In the genomic region with DNA sequence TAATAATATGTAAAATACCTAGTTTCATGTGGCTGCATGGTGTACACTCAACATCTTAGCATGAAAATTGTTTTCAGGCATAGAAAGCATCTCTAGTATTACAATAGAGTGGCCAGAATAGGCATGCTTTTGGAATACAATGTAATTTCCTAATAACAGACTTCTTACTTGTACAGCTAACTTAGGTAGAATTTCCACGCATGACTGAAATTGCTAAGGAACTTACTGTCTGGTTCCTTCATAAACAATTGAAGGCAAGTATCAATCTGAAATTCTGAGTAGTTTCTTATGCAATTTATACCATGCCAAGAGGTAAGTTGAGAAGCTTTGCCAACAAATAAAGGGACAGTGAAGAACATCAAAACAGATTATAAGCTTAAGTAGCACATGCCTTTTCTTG, we compare ENCODE assay signal across 22 cellular contexts. TPM values are rescaled to one million over a fixed set of nuclear protein-coding genes. Genes with fewer than 3 reads are reported as not detected.
"Had no signal": no experiment of that assay in that cellular context is flagged by ENCODE, and none has a peak within 500 bp of the region (broad histone marks: within the 10 kb centered on the region; RNA-seq: fewer than 3 reads in every experiment).

No MANE protein-coding gene starts in this region.

- DNase-seq: activated CD4-positive, CD25-positive, alpha-beta regulatory T cell; activated CD8-positive, alpha-beta memory T cell treated with anti-CD3 and anti-CD28 coated beads, Interleukin-2, amount 50 U/mL, for 4 hours; activated CD8-positive, alpha-beta T cell treated with anti-CD3 and anti-CD28 coated beads, Interleukin-2, amount 10 ng/mL, durations not matched to agents 7 days and 5 days; activated effector memory CD4-positive, alpha-beta T cell treated with anti-CD3 and anti-CD28 coated beads, Interleukin-2, amount 50 U/mL, for 16 hours; activated T-cell treated with anti-CD3 and anti-CD28 coated beads, Interleukin-2, amount 50 U/mL, for 48 hours; amniotic stem cell; central memory CD4-positive, alpha-beta T cell; effector CD4-positive, alpha-beta T cell; heart right ventricle; naive thymus-derived CD4-positive, alpha-beta T cell; retina; stimulated activated CD4-positive, alpha-beta T cell treated with anti-CD3 and anti-CD28 coated beads, Interleukin-15, amount 100 ng/mL, for 24 hours; stimulated activated CD4-positive, alpha-beta T cell treated with anti-CD3 and anti-CD28 coated beads, Interleukin-4, amount 100 ng/mL, for 1 hour; stimulated activated naive B cell treated with anti-CD40 and anti-IgM and Interleukin-4, amounts not matched to agents 10 μg/mL and 1 μg/mL and 100 μg/mL, for 72 hours; T-helper 17 cell; thyroid gland had no signal

- H3K36me3 ChIP-seq: gastroesophageal sphincter, heart right ventricle, thyroid gland had no signal

- H3K27ac Mint-ChIP-seq: activated CD4-positive, alpha-beta T cell treated with anti-CD3 and anti-CD28 coated beads, Interleukin-2, amount 10 ng/mL, durations not matched to agents 24 days and 14 days; activated CD8-positive, alpha-beta T cell treated with anti-CD3 and anti-CD28 coated beads, Interleukin-2, amount 10 ng/mL, durations not matched to agents 7 days and 5 days; activated naive CD4-positive, alpha-beta T cell treated with anti-CD3 and anti-CD28 coated beads, Interleukin-2, amount 50 U/mL, for 72 hours; stimulated activated naive B cell treated with anti-CD40 and anti-IgM and Interleukin-4, amounts not matched to agents 10 μg/mL and 1 μg/mL and 100 μg/mL, for 72 hours; T-helper 17 cell had no signal

- ATAC-seq: activated CD8-positive, alpha-beta T cell treated with anti-CD3 and anti-CD28 coated beads, Interleukin-2, amount 10 ng/mL, durations not matched to agents 7 days and 5 days; activated naive CD4-positive, alpha-beta T cell treated with anti-CD3 and anti-CD28 coated beads, Interleukin-2, amount 50 U/mL, for 72 hours; gastroesophageal sphincter; heart right ventricle; naive thymus-derived CD4-positive, alpha-beta T cell; T-helper 17 cell had no signal

- H3K4me3 Mint-ChIP-seq: activated CD4-positive, alpha-beta T cell treated with anti-CD3 and anti-CD28 coated beads, Interleukin-2, amount 10 ng/mL, durations not matched to agents 24 days and 14 days; activated CD8-positive, alpha-beta T cell treated with anti-CD3 and anti-CD28 coated beads, Interleukin-2, amount 10 ng/mL, durations not matched to agents 7 days and 5 days; stimulated activated naive B cell treated with anti-CD40 and anti-IgM and Interleukin-4, amounts not matched to agents 10 μg/mL and 1 μg/mL and 100 μg/mL, for 72 hours; T-helper 17 cell had no signal

- H3K9me3 ChIP-seq: gastroesophageal sphincter, heart right ventricle, thyroid gland had no signal

- H3K4me3 ChIP-seq: coronary artery, gastroesophageal sphincter, heart right ventricle, thyroid gland had no signal

- H3K4me1 ChIP-seq: gastroesophageal sphincter, thyroid gland had no signal

- H3K36me3 Mint-ChIP-seq: stimulated activated naive B cell treated with anti-CD40 and anti-IgM and Interleukin-4, amounts not matched to agents 10 μg/mL and 1 μg/mL and 100 μg/mL, for 72 hours had no signal

- H3K27me3 ChIP-seq: gastroesophageal sphincter, heart right ventricle, thyroid gland had no signal

- H3K27ac ChIP-seq: coronary artery, gastroesophageal sphincter, thyroid gland had no signal

- FAIRE-seq: urothelium cell line had no signal

- H3K27me3 Mint-ChIP-seq: activated CD4-positive, alpha-beta T cell treated with anti-CD3 and anti-CD28 coated beads, Interleukin-2, amount 10 ng/mL, durations not matched to agents 24 days and 14 days; stimulated activated naive B cell treated with anti-CD40 and anti-IgM and Interleukin-4, amounts not matched to agents 10 μg/mL and 1 μg/mL and 100 μg/mL, for 72 hours had no signal

RNA-seq across cellular contexts. Expression of a gene that starts 26.7 kb away (rescaled TPM):
- total RNA-seq: activated CD4-positive, alpha-beta T cell treated with anti-CD3 and anti-CD28 coated beads, Interleukin-2, amount 10 ng/mL, durations not matched to agents 24 days and 14 days; activated CD8-positive, alpha-beta T cell treated with anti-CD3 and anti-CD28 coated beads, Interleukin-2, amount 10 ng/mL, durations not matched to agents 7 days and 5 days; activated naive CD4-positive, alpha-beta T cell treated with anti-CD3 and anti-CD28 coated beads, Interleukin-2, amount 50 U/mL, for 72 hours; gastroesophageal sphincter; heart right ventricle; mononuclear cell; naive thymus-derived CD4-positive, alpha-beta T cell; T-helper 17 cell; thyroid gland had no signal
- polyA plus RNA-seq: heart right ventricle; naive thymus-derived CD4-positive, alpha-beta T cell had no signal
